ENCODE assay signal across 8 cellular contexts in genomic region chr1:180911640-180912161, GRCh38. TPM values are rescaled to one million over a fixed set of nuclear protein-coding genes. Genes with fewer than 3 reads are reported as not detected.
DNase-seq lines count a peak whose midpoint lies in the region; ATAC-seq, FAIRE-seq and TF ChIP-seq lines count a peak whose summit lies in the region.

No MANE protein-coding gene starts in this region.

- DNase-seq in GM18507 (ENCODE audit: extremely low spot score, insufficient read length, low read depth) (no peak), left ventricle myocardium superior (no peak), sigmoid colon (peak; percentile 69), GM19240 (ENCODE audit: insufficient read length, low spot score) (no peak), GM10266 (ENCODE audit: extremely low spot score) (no peak), T-helper 9 cell (no peak)
- no peak for DNase-seq in activated T-helper 1 cell treated with anti-CD3 and anti-CD28 coated beads, Interleukin-12 subunit alpha, Interleukin-12 subunit beta, Interleukin-2, Interleukin-4 antibody, amounts not matched to agents 30 ng/mL and 10 ng/mL and 1 ng/mL, durations not matched to agents 14 hours and 24 hours and 36 hours (ENCODE audit: low spot score)
- DNase-seq in activated CD4-positive, alpha-beta T cell treated with anti-CD3 and anti-CD28 coated beads, Interleukin-2, amount 50 U/mL, for 1 hour: no peak

- no peaks in the 10 kb centered on the region for H3K36me3 Mint-ChIP-seq in activated T-helper 1 cell treated with anti-CD3 and anti-CD28 coated beads, Interleukin-12 subunit alpha, Interleukin-12 subunit beta, Interleukin-2, Interleukin-4 antibody, amounts not matched to agents 30 ng/mL and 10 ng/mL and 1 ng/mL, durations not matched to agents 14 hours and 24 hours and 36 hours (ENCODE audit: low read depth)

- peaks cover 0 to 35% (median 24%) of the 10 kb centered on the region in 4 donors for H3K4me1 ChIP-seq in sigmoid colon

- H3K4me3 ChIP-seq in sigmoid colon: peak overlapping the region; percentile 53 to 85 (median 76)

- peak overlapping the region; percentile 51 for H3K4me3 Mint-ChIP-seq in activated T-helper 1 cell treated with anti-CD3 and anti-CD28 coated beads, Interleukin-12 subunit alpha, Interleukin-12 subunit beta, Interleukin-2, Interleukin-4 antibody, amounts not matched to agents 30 ng/mL and 10 ng/mL and 1 ng/mL, durations not matched to agents 14 hours and 24 hours and 36 hours

- TF ChIP-seq CTCF in sigmoid colon (IDR thresholded peaks at IDR 0.05) (no peak), GM10266 (IDR thresholded peaks at IDR 0.05; ENCODE audit: control insufficient read depth, insufficient read depth, low read depth, missing control alignments) (no peak)

- no peaks in the 10 kb centered on the region for H3K27me3 ChIP-seq in sigmoid colon

- peak; percentile 75 for FAIRE-seq in GM18507 (lab: Jason Lieb, UNC)

- no peak overlapping the region for H3K27ac Mint-ChIP-seq in activated T-helper 1 cell treated with anti-CD3 and anti-CD28 coated beads, Interleukin-12 subunit alpha, Interleukin-12 subunit beta, Interleukin-2, Interleukin-4 antibody, amounts not matched to agents 30 ng/mL and 10 ng/mL and 1 ng/mL, durations not matched to agents 14 hours and 24 hours and 36 hours

- H3K9me3 Mint-ChIP-seq in activated T-helper 1 cell treated with anti-CD3 and anti-CD28 coated beads, Interleukin-12 subunit alpha, Interleukin-12 subunit beta, Interleukin-2, Interleukin-4 antibody, amounts not matched to agents 30 ng/mL and 10 ng/mL and 1 ng/mL, durations not matched to agents 14 hours and 24 hours and 36 hours: no peaks in the 10 kb centered on the region

- H3K4me1 Mint-ChIP-seq in activated T-helper 1 cell treated with anti-CD3 and anti-CD28 coated beads, Interleukin-12 subunit alpha, Interleukin-12 subunit beta, Interleukin-2, Interleukin-4 antibody, amounts not matched to agents 30 ng/mL and 10 ng/mL and 1 ng/mL, durations not matched to agents 14 hours and 24 hours and 36 hours (ENCODE audit: low read depth): peaks cover 23% of the 10 kb centered on the region

- peak; percentile 31 for ATAC-seq in left ventricle myocardium superior

- WGBS in sigmoid colon, 2 donors: 41 to 49% methylated on average over 15 of the region's 15 CpGs

- TF ChIP-seq POLR2A in sigmoid colon (IDR thresholded peaks at IDR 0.05): no peak

- H3K36me3 ChIP-seq in sigmoid colon: peaks cover 0 to 7% (median 2%) of the 10 kb centered on the region in 4 donors

- H3K27me3 Mint-ChIP-seq in activated T-helper 1 cell treated with anti-CD3 and anti-CD28 coated beads, Interleukin-12 subunit alpha, Interleukin-12 subunit beta, Interleukin-2, Interleukin-4 antibody, amounts not matched to agents 30 ng/mL and 10 ng/mL and 1 ng/mL, durations not matched to agents 14 hours and 24 hours and 36 hours (ENCODE audit: insufficient read depth): peaks cover 41% of the 10 kb centered on the region

- peak overlapping the region; percentile 85 to 98 (median 92) for H3K27ac ChIP-seq in sigmoid colon

- no peak for TF ChIP-seq EP300 in sigmoid colon (IDR thresholded peaks at IDR 0.05)

- no peaks in the 10 kb centered on the region for H3K9me3 ChIP-seq in sigmoid colon

- intact Hi-C loops in activated T-helper 1 cell treated with anti-CD3 and anti-CD28 coated beads, Interleukin-12 subunit alpha, Interleukin-12 subunit beta, Interleukin-2, Interleukin-4 antibody, amounts not matched to agents 30 ng/mL and 10 ng/mL and 1 ng/mL, durations not matched to agents 14 hours and 24 hours and 36 hours (cut with micrococcal nuclease): loop anchor here (5.0 kb wide), 1 partner anchor 71 kb away; no protein-coding TSS in a partner anchor
- intact Hi-C loops in left ventricle myocardium superior (cut with micrococcal nuclease): no loop called here
- intact Hi-C loops in sigmoid colon (cut with DNase I): loop anchor here (2.0 to 5.0 kb wide), 4 partner anchors 15 to 176 kb away; partner anchors contain the start of genes IER5 and STX6

RNA-seq across cellular contexts. Expression of gene KIAA1614, which starts 1.0 kb away (rescaled TPM):
- total RNA-seq in activated T-helper 1 cell treated with anti-CD3 and anti-CD28 coated beads, Interleukin-12 subunit alpha, Interleukin-12 subunit beta, Interleukin-2, Interleukin-4 antibody, amounts not matched to agents 30 ng/mL and 10 ng/mL and 1 ng/mL, durations not matched to agents 14 hours and 24 hours and 36 hours: 0.16 and 0.17 TPM in 2 replicates
- total RNA-seq in left ventricle myocardium superior: 7.0 TPM
- 10 to 100 TPM in 2 of 4 donors, 1 to 10 TPM in 2; 6.3 to 14.8 (median 10.5) TPM for total RNA-seq in sigmoid colon
- 1 to 10 TPM; 1.2 to 2.0 (median 1.8) TPM for polyA plus RNA-seq in sigmoid colon
